ENCODE assay signal across 1 cellular context in genomic region chr2:182668671-182669070, GRCh38.
TF ChIP-seq lines count a peak whose summit lies in the region.

No MANE protein-coding gene starts in this region.

TF ChIP-seq in GM23338, 12 proteins besides CTCF, POLR2A, EP300 and RAD21 (continued from another document):
- no peak for TF ChIP-seq REST (IDR thresholded peaks at IDR 0.05; ENCODE audit: unreplicated experiment)
- no peak for TF ChIP-seq ETS1 (IDR thresholded peaks at IDR 0.05)
- no peak for TF ChIP-seq EZH2phosphoT487 (IDR thresholded peaks at IDR 0.05; ENCODE audit: unreplicated experiment)
- TF ChIP-seq STAT1 (IDR thresholded peaks at IDR 0.05; ENCODE audit: unreplicated experiment): no peak
